In genomic region chr14:85978851-85979250, GRCh38 we compare ENCODE assay signal across 28 cellular contexts.
DNase-seq lines count a peak whose midpoint lies in the region; ATAC-seq and TF ChIP-seq lines count a peak whose summit lies in the region.
"Had no signal": no experiment of that assay in that cellular context is flagged by ENCODE, and none has a peak within 500 bp of the region (broad histone marks: within the 10 kb centered on the region; RNA-seq: fewer than 3 reads in every experiment).

No MANE protein-coding gene starts in this region.

- H3K4me1 Mint-ChIP-seq in brain: peaks cover 6% of the 10 kb centered on the region
- H3K4me1 Mint-ChIP-seq in endothelial cell (ENCODE audit: unreplicated experiment): no peaks in the 10 kb centered on the region
- no peaks in the 10 kb centered on the region for H3K4me1 Mint-ChIP-seq in T-helper 17 cell
- H3K4me1 Mint-ChIP-seq: activated naive CD4-positive, alpha-beta T cell treated with anti-CD3 and anti-CD28 coated beads, Interleukin-2, amount 10 ng/mL, durations not matched to agents 7 days and 5 days; B cell; stimulated activated naive CD8-positive, alpha-beta T cell treated with anti-CD3 and anti-CD28 coated beads, Interleukin-15, amount 100 ng/mL, for 72 hours had no signal

- H3K27me3 Mint-ChIP-seq in brain (no peaks in the 10 kb centered on the region), endothelial cell (ENCODE audit: unreplicated experiment) (peaks cover 2% of the 10 kb centered on the region), T-helper 17 cell (no peaks in the 10 kb centered on the region)
- H3K27me3 Mint-ChIP-seq: activated naive CD4-positive, alpha-beta T cell treated with anti-CD3 and anti-CD28 coated beads, Interleukin-2, amount 10 ng/mL, durations not matched to agents 7 days and 5 days; B cell; stimulated activated naive CD8-positive, alpha-beta T cell treated with anti-CD3 and anti-CD28 coated beads, Interleukin-15, amount 100 ng/mL, for 72 hours had no signal

- ATAC-seq in left lobe of liver: peak; percentile 90
- ATAC-seq in T-helper 17 cell: no peak
- no peak for ATAC-seq in HG03442 (IDR thresholded peaks at IDR 0.05; ENCODE audit: unreplicated experiment)
- ATAC-seq: A549; activated CD4-positive, CD25-positive, alpha-beta regulatory T cell treated with anti-CD3 and anti-CD28 coated beads, Interleukin-2, amount 50 U/mL, for 24 hours; left lung; stimulated activated naive CD8-positive, alpha-beta T cell treated with anti-CD3 and anti-CD28 coated beads, Interleukin-15, amount 100 ng/mL, for 72 hours had no signal

- H3K27ac Mint-ChIP-seq in brain: no peak overlapping the region
- no peak overlapping the region for H3K27ac Mint-ChIP-seq in endothelial cell (ENCODE audit: unreplicated experiment)
- no peak overlapping the region for H3K27ac Mint-ChIP-seq in T-helper 17 cell
- H3K27ac Mint-ChIP-seq: activated naive CD4-positive, alpha-beta T cell treated with anti-CD3 and anti-CD28 coated beads, Interleukin-2, amount 10 ng/mL, durations not matched to agents 7 days and 5 days; B cell; stimulated activated naive CD8-positive, alpha-beta T cell treated with anti-CD3 and anti-CD28 coated beads, Interleukin-15, amount 100 ng/mL, for 72 hours had no signal

- H3K4me3 Mint-ChIP-seq in brain: no peak overlapping the region
- H3K4me3 Mint-ChIP-seq in endothelial cell (ENCODE audit: unreplicated experiment): no peak overlapping the region
- H3K4me3 Mint-ChIP-seq in T-helper 17 cell: no peak overlapping the region
- H3K4me3 Mint-ChIP-seq: activated naive CD4-positive, alpha-beta T cell treated with anti-CD3 and anti-CD28 coated beads, Interleukin-2, amount 10 ng/mL, durations not matched to agents 7 days and 5 days; B cell; stimulated activated naive CD8-positive, alpha-beta T cell treated with anti-CD3 and anti-CD28 coated beads, Interleukin-15, amount 100 ng/mL, for 72 hours had no signal

- no peaks in the 10 kb centered on the region for H3K36me3 Mint-ChIP-seq in brain
- H3K36me3 Mint-ChIP-seq in endothelial cell (ENCODE audit: low read depth, unreplicated experiment): no peaks in the 10 kb centered on the region
- H3K36me3 Mint-ChIP-seq in T-helper 17 cell (ENCODE audit: low read depth): no peaks in the 10 kb centered on the region
- H3K36me3 Mint-ChIP-seq: activated naive CD4-positive, alpha-beta T cell treated with anti-CD3 and anti-CD28 coated beads, Interleukin-2, amount 10 ng/mL, durations not matched to agents 7 days and 5 days had no signal

- H3K9me3 Mint-ChIP-seq in brain (peaks cover 0 to 11% (median 3%) of the 10 kb centered on the region in 5 experiments), endothelial cell (ENCODE audit: unreplicated experiment) (no peaks in the 10 kb centered on the region)

- peak; percentile 85 for DNase-seq in NCI-H82 (lab: John Stamatoyannopoulos, UW)
- DNase-seq in NCI-H82 treated with DMSO at 0.1 percent for 48 hours (lab: John Stamatoyannopoulos, UW; ENCODE audit: unreplicated experiment): no peak
- DNase-seq in left lobe of liver (ENCODE audit: low spot score): no peak
- DNase-seq in superior temporal gyrus (ENCODE audit: extremely low spot score): peak; percentile 55
- no peak for DNase-seq in endothelial cell (ENCODE audit: low spot score)
- no peak for DNase-seq in T-helper 17 cell
- DNase-seq: activated CD4-positive, alpha-beta T cell treated with anti-CD3 and anti-CD28 coated beads, Interleukin-2, amount 50 U/mL, for 48 hours; activated CD8-positive, alpha-beta memory T cell treated with anti-CD3 and anti-CD28 coated beads, Interleukin-2, amount 50 U/mL, for 4 hours; activated naive CD4-positive, alpha-beta T cell treated with anti-CD3 and anti-CD28 coated beads, Interleukin-2, amount 10 ng/mL, durations not matched to agents 7 days and 5 days; amygdala; esophagus squamous epithelium; KBM-7; left lung; mesendoderm; NCI-H146; NCI-H510A treated with DMSO at 0.1 percent for 48 hours; nucleus accumbens; Peyer's patch; SIG-M5; stimulated activated naive CD8-positive, alpha-beta T cell treated with anti-CD3 and anti-CD28 coated beads, Interleukin-15, amount 100 ng/mL, for 72 hours; T-helper 1 cell; thyroid gland had no signal

- no peaks in the 10 kb centered on the region for H3K9me3 ChIP-seq in T-helper 17 cell (ENCODE audit: control insufficient read depth, low read length, poor library complexity, severe bottlenecking)
- H3K9me3 ChIP-seq: A549, esophagus squamous epithelium, HAP-1, Peyer's patch, thyroid gland had no signal

- TF ChIP-seq CTCF in brain (conservative IDR thresholded peaks at IDR 0.05) (peak; percentile 9 to 27), endothelial cell (IDR thresholded peaks at IDR 0.05; ENCODE audit: unreplicated experiment) (no peak)

Comparison
In these comparisons a context has a peak if more than half of its experiments do, and no peak if none do; other contexts are left out.
1. DNase-seq: peak in NCI-H82 (single experiment) and superior temporal gyrus (single experiment); none in NCI-H82 treated with DMSO at 0.1 percent for 48 hours (single experiment), left lobe of liver (single experiment), endothelial cell (single experiment) and T-helper 17 cell (0 of 3).